ENCODE assay signal across 1 cellular context in the genomic region with DNA sequence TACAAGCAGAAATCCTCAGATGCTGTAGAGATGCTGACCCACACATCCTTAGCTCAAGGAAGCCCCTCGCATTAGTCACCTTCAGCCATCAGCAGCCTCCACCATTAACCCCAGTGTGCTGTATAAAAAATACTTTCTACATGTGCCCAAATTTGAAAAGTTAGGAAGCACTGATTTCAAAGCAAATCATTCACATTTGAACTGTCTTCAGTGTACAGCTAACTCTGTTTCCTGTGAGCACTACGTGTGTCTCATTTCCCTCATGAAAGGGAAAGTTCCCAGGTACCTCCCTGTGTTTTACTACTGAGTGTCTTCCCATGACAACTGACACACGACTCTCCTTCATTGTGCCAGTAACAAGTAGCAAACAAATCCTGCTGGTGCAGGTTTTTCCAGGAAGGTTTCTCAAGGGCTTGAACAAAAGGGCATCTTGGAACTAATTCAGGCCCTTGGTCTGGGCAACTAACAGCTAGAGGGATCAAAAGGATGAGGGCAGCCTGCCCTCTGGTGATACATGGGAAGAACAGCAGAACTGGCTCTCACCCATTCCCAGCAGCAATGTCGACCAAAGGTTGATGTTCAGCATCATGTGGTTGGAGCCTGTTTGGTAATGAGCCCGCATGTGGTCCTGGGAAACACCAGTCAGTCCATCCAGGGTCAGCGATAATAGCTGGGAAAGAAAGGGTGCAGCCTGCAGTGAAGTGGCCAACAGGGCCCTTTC.
TF ChIP-seq lines count a peak whose summit lies in the region.

No MANE protein-coding gene starts in this region.

TF ChIP-seq in GM23338, 12 proteins besides CTCF, POLR2A, EP300 and RAD21 (continued from another document):
- TF ChIP-seq, protein P1, sequence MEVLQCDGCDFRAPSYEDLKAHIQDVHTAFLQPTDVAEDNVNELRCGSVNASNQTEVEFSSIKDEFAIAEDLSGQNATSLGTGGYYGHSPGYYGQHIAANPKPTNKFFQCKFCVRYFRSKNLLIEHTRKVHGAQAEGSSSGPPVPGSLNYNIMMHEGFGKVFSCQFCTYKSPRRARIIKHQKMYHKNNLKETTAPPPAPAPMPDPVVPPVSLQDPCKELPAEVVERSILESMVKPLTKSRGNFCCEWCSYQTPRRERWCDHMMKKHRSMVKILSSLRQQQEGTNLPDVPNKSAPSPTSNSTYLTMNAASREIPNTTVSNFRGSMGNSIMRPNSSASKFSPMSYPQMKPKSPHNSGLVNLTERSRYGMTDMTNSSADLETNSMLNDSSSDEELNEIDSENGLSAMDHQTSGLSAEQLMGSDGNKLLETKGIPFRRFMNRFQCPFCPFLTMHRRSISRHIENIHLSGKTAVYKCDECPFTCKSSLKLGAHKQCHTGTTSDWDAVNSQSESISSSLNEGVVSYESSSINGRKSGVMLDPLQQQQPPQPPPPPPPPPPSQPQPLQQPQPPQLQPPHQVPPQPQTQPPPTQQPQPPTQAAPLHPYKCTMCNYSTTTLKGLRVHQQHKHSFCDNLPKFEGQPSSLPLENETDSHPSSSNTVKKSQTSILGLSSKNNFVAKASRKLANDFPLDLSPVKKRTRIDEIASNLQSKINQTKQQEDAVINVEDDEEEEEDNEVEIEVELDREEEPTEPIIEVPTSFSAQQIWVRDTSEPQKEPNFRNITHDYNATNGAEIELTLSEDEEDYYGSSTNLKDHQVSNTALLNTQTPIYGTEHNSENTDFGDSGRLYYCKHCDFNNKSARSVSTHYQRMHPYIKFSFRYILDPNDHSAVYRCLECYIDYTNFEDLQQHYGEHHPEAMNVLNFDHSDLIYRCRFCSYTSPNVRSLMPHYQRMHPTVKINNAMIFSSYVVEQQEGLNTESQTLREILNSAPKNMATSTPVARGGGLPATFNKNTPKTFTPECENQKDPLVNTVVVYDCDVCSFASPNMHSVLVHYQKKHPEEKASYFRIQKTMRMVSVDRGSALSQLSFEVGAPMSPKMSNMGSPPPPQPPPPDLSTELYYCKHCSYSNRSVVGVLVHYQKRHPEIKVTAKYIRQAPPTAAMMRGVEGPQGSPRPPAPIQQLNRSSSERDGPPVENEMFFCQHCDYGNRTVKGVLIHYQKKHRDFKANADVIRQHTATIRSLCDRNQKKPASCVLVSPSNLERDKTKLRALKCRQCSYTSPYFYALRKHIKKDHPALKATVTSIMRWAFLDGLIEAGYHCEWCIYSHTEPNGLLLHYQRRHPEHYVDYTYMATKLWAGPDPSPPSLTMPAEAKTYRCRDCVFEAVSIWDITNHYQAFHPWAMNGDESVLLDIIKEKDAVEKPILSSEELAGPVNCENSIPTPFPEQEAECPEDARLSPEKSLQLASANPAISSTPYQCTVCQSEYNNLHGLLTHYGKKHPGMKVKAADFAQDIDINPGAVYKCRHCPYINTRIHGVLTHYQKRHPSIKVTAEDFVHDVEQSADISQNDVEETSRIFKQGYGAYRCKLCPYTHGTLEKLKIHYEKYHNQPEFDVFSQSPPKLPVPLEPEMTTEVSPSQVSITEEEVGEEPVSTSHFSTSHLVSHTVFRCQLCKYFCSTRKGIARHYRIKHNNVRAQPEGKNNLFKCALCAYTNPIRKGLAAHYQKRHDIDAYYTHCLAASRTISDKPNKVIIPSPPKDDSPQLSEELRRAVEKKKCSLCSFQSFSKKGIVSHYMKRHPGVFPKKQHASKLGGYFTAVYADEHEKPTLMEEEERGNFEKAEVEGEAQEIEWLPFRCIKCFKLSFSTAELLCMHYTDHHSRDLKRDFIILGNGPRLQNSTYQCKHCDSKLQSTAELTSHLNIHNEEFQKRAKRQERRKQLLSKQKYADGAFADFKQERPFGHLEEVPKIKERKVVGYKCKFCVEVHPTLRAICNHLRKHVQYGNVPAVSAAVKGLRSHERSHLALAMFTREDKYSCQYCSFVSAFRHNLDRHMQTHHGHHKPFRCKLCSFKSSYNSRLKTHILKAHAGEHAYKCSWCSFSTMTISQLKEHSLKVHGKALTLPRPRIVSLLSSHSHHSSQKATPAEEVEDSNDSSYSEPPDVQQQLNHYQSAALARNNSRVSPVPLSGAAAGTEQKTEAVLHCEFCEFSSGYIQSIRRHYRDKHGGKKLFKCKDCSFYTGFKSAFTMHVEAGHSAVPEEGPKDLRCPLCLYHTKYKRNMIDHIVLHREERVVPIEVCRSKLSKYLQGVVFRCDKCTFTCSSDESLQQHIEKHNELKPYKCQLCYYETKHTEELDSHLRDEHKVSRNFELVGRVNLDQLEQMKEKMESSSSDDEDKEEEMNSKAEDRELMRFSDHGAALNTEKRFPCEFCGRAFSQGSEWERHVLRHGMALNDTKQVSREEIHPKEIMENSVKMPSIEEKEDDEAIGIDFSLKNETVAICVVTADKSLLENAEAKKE (CRISPR knock-in tag; IDR thresholded peaks at IDR 0.05) = no peak
- no peak for TF ChIP-seq STAT1 (IDR thresholded peaks at IDR 0.05; ENCODE audit: unreplicated experiment)
